In genomic region chr16:84186685-84187437, GRCh38 we compare ENCODE assay signal across 1 cellular context.
TF ChIP-seq lines count a peak whose summit lies in the region.

TSS of gene TAF1C (minus strand) at chr16:84187057. CDS start at chr16:84184988, 2,069 bp downstream.

TF ChIP-seq in K562, 482 proteins besides CTCF, POLR2A, EP300 and RAD21 (continued from another document and continues in another):
- TF ChIP-seq EP400 (IDR thresholded peaks at IDR 0.05) (peak; percentile 89), ETS1 (conservative IDR thresholded peaks at IDR 0.05; ENCODE audit: control insufficient read depth, low read depth, low read length) (0 out of 2 replicates have a peak, but pooled peaks have one; percentile 40), TCF3 (CRISPR knock-in tag; IDR thresholded peaks at IDR 0.05) (0 out of 2 replicates have a peak, but pooled peaks have one; percentile 20), ZFPM2 (CRISPR knock-in tag; IDR thresholded peaks at IDR 0.05) (no peak), FOXK1 (CRISPR knock-in tag; IDR thresholded peaks at IDR 0.05; ENCODE audit: borderline replicate concordance) (no peak), TFE3 (CRISPR knock-in tag; IDR thresholded peaks at IDR 0.05) (no peak), SIN3A (IDR thresholded peaks at IDR 0.05; ENCODE audit: borderline replicate concordance in 2 of 2, control insufficient read depth in 1 of 2, low read depth in 2 of 2, low read length in 2 of 2) (peak; percentile 58 to 71; a peak in 2 of 4 replicates), SMARCA5 (IDR thresholded peaks at IDR 0.05) (no peak), RB1 (IDR thresholded peaks at IDR 0.05; ENCODE audit: low read depth) (peak; percentile 93), E2F1 (CRISPR knock-in tag; IDR thresholded peaks at IDR 0.05) (peak; percentile 55; the same call in 1 of the 2 replicates), SNRNP70 (optimal IDR thresholded peaks at IDR 0.05; ENCODE audit: low read depth, low read length) (no peak), NFATC3 (IDR thresholded peaks at IDR 0.05) (no peak), TBP (optimal IDR thresholded peaks at IDR 0.05; ENCODE audit: low read depth, low read length) (peak; percentile 81), SOX6 (IDR thresholded peaks at IDR 0.05) (no peak; the same call in 1 of the 2 replicates), SMC3 (conservative IDR thresholded peaks at IDR 0.05; ENCODE audit: insufficient read depth, low read depth, low read length) (peak; percentile 92), WHSC1 (IDR thresholded peaks at IDR 0.05; ENCODE audit: low read length) (no peak), TARDBP (IDR thresholded peaks at IDR 0.05) (0 out of 2 replicates have a peak, but pooled peaks have one; percentile 53), KDM2B (CRISPR knock-in tag; IDR thresholded peaks at IDR 0.05) (peak; percentile 82), RHOXF2B (CRISPR knock-in tag; conservative IDR thresholded peaks at IDR 0.05) (no peak), PKNOX1 (IDR thresholded peaks at IDR 0.05) (peak; percentile 82), NR0B1 (IDR thresholded peaks at IDR 0.05; ENCODE audit: partially characterized antibody) (no peak), CREM (IDR thresholded peaks at IDR 0.05; ENCODE audit: low read depth) (peak; percentile 74; the same call in 1 of the 2 replicates), ZBTB2 (IDR thresholded peaks at IDR 0.05) (peak; percentile 13; the same call in 1 of the 2 replicates), ZFP36 (IDR thresholded peaks at IDR 0.05; ENCODE audit: low read depth, low read length, partially characterized antibody) (no peak), CTCFL (IDR thresholded peaks at IDR 0.05; ENCODE audit: borderline replicate concordance, insufficient read depth, low read depth, low read length, poor library complexity, severe bottlenecking) (peak; percentile 93), HCFC1 (IDR thresholded peaks at IDR 0.05; ENCODE audit: low read depth, low read length) (peak; percentile 79), HMG20B (CRISPR knock-in tag; IDR thresholded peaks at IDR 0.05) (no peak), MNT (conservative IDR thresholded peaks at IDR 0.05) (peak; percentile 92 to 95), DNMT1 (IDR thresholded peaks at IDR 0.05) (0 out of 2 replicates have a peak, but pooled peaks have one; percentile 8), CHD1 (IDR thresholded peaks at IDR 0.05; ENCODE audit: low read length) (no peak), ZNF24 (IDR thresholded peaks at IDR 0.05) (peak; percentile 51; the same call in 1 of the 2 replicates), ZNF239 (CRISPR knock-in tag; IDR thresholded peaks at IDR 0.05) (no peak), ZSCAN32 (CRISPR knock-in tag; IDR thresholded peaks at IDR 0.05) (peak; percentile 3; the same call in 1 of the 2 replicates), KAT7 (CRISPR knock-in tag; IDR thresholded peaks at IDR 0.05; ENCODE audit: borderline replicate concordance) (peak; percentile 28; the same call in 1 of the 2 replicates), ZNF175 (CRISPR knock-in tag; IDR thresholded peaks at IDR 0.05; ENCODE audit: low read depth) (0 out of 2 replicates have a peak, but pooled peaks have one; percentile 45), NFE2 (IDR thresholded peaks at IDR 0.05; ENCODE audit: low read depth) (no peak), XRCC3 (IDR thresholded peaks at IDR 0.05) (no peak), CREB1 (IDR thresholded peaks at IDR 0.05) (peak; percentile 46; the same call in 1 of the 2 replicates), CREB1 (CRISPR knock-in tag; IDR thresholded peaks at IDR 0.05) (peak; percentile 53; the same call in 1 of the 2 replicates), CGGBP1 (CRISPR knock-in tag; IDR thresholded peaks at IDR 0.05) (no peak), PATZ1 (CRISPR knock-in tag; IDR thresholded peaks at IDR 0.05; ENCODE audit: borderline replicate concordance) (0 out of 2 replicates have a peak, but pooled peaks have one; percentile 44), SUPT5H (IDR thresholded peaks at IDR 0.05) (peak; percentile 81), ETV5 (CRISPR knock-in tag; IDR thresholded peaks at IDR 0.05; ENCODE audit: low read depth) (0 out of 2 replicates have a peak, but pooled peaks have one; percentile 79), NFE2L1 (tag; IDR thresholded peaks at IDR 0.05; ENCODE audit: borderline replicate concordance, low read depth) (no peak), ELF1 (tag; IDR thresholded peaks at IDR 0.05) (peak; percentile 97), RBFOX2 (IDR thresholded peaks at IDR 0.05; ENCODE audit: low read depth, low read length) (peak; percentile 85), YY1 (IDR thresholded peaks at IDR 0.05; ENCODE audit: borderline replicate concordance in 1 of 3, control insufficient read depth in 1 of 3, extremely low read depth in 1 of 3, insufficient read depth in 3 of 3, insufficient read length in 1 of 3, insufficient replicate concordance in 2 of 3, low read depth in 1 of 3, low read length in 2 of 3) (peak in 1 of 3 experiments; percentile 17), MAX (CRISPR knock-in tag; IDR thresholded peaks at IDR 0.05) (peak; percentile 65), THRA (IDR thresholded peaks at IDR 0.05) (no peak), ZNF12 (CRISPR knock-in tag; IDR thresholded peaks at IDR 0.05) (no peak), GATAD2B (IDR thresholded peaks at IDR 0.05; ENCODE audit: borderline replicate concordance) (peak; percentile 12; the same call in 1 of the 2 replicates), EZH2 (IDR thresholded peaks at IDR 0.05; ENCODE audit: borderline replicate concordance, low read depth, low read length) (no peak), RBBP5 (IDR thresholded peaks at IDR 0.05; ENCODE audit: borderline replicate concordance, insufficient read depth, low read length, poor library complexity, severe bottlenecking) (peak; percentile 100)
